ENCODE assay signal across 18 cellular contexts in the genomic region with DNA sequence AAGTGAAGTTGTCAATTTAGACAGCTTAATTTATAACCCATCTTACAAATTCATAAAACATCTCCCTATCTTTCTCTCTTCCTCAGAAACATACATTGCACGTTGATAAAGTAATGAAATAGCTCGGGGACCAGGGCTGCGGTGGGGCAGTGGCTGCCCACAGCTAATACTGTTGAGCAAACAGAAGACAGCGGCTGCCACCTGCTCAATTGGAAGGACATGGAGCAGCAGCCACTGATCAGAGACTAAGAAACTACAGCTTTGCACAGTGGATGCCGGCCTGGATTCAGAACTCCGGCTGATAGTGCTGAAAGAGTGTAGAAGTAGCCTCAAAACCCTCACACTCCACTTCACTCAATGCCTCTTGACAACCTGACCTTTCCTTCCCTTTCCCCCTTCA.
DNase-seq lines count a peak whose midpoint lies in the region; ATAC-seq, FAIRE-seq and TF ChIP-seq lines count a peak whose summit lies in the region.
"Had no signal": no experiment of that assay in that cellular context is flagged by ENCODE, and none has a peak within 500 bp of the region (broad histone marks: within the 10 kb centered on the region; RNA-seq: fewer than 3 reads in every experiment).

No MANE protein-coding gene starts in this region.

- no peak overlapping the region for H2BK12ac ChIP-seq in H1 (ENCODE audit: low read depth, low read length)
- H2BK12ac ChIP-seq in mesenchymal stem cell (ENCODE audit: low read length in 2 of 2): no peak overlapping the region

- H3K4ac ChIP-seq in H1 (replicated peaks; ENCODE audit: insufficient read length, low read depth, low read length) (no peak overlapping the region), mesenchymal stem cell (ENCODE audit: low read depth in 1 of 2, low read length in 2 of 2) (no peak overlapping the region)

- no peaks in the 10 kb centered on the region for H3K36me3 Mint-ChIP-seq in osteocyte (ENCODE audit: unreplicated experiment)
- no peaks in the 10 kb centered on the region for H3K36me3 Mint-ChIP-seq in activated CD8-positive, alpha-beta T cell treated with anti-CD3 and anti-CD28 coated beads, Interleukin-2, amount 10 ng/mL, durations not matched to agents 7 days and 5 days (ENCODE audit: low read depth)

- H3K79me1 ChIP-seq in H1 (ENCODE audit: low read depth, low read length) (no peaks in the 10 kb centered on the region), mesenchymal stem cell (replicated peaks; ENCODE audit: low read length, poor library complexity, severe bottlenecking) (no peaks in the 10 kb centered on the region)

- H3K14ac ChIP-seq in H1 (ENCODE audit: insufficient read length) (no peak overlapping the region), mesenchymal stem cell (ENCODE audit: low read length in 2 of 2) (no peak overlapping the region)

- H3K9ac ChIP-seq in H1 (replicated peaks in 1 of 4; ENCODE audit: extremely low read depth in 1 of 4, low read depth in 3 of 4, low read length in 3 of 4): no peak overlapping the region
- H3K9ac ChIP-seq in mesenchymal stem cell (ENCODE audit: low read length): no peak overlapping the region
- H3K9ac ChIP-seq: BLaER1 had no signal

- H3K4me1 Mint-ChIP-seq in osteocyte (ENCODE audit: unreplicated experiment): no peaks in the 10 kb centered on the region
- no peaks in the 10 kb centered on the region for H3K4me1 Mint-ChIP-seq in activated CD8-positive, alpha-beta T cell treated with anti-CD3 and anti-CD28 coated beads, Interleukin-2, amount 10 ng/mL, durations not matched to agents 7 days and 5 days (ENCODE audit: low read depth)
- H3K4me1 Mint-ChIP-seq: CD8-positive, alpha-beta memory T cell had no signal

- H3K79me2 ChIP-seq in H1 (ENCODE audit: control insufficient read depth in 1 of 2, insufficient read depth in 2 of 2, low read length in 2 of 2): no peaks in the 10 kb centered on the region

- H3K4me1 ChIP-seq in H1 (replicated peaks in 1 of 4; ENCODE audit: control insufficient read depth in 3 of 4, insufficient read depth in 4 of 4, low read length in 3 of 4) (peaks cover 3 to 26% (median 17%) of the 10 kb centered on the region in 4 experiments), mesenchymal stem cell (ENCODE audit: control insufficient read depth, insufficient read depth, low read depth, low read length) (peaks cover 10% of the 10 kb centered on the region)
- no peaks in the 10 kb centered on the region for H3K4me1 ChIP-seq in effector memory CD4-positive, alpha-beta T cell (ENCODE audit: control insufficient read depth, insufficient read depth, low read length, poor library complexity, severe bottlenecking)
- H3K4me1 ChIP-seq: BLaER1 had no signal

- H3K36me3 ChIP-seq in H1 (ENCODE audit: control insufficient read depth in 2 of 4, insufficient read depth in 4 of 4, low read length in 3 of 4) (no peaks in the 10 kb centered on the region), mesenchymal stem cell (ENCODE audit: control insufficient read depth in 1 of 2, insufficient read depth in 2 of 2, low read depth in 1 of 2, low read length in 2 of 2) (no peaks in the 10 kb centered on the region)
- no peaks in the 10 kb centered on the region for H3K36me3 ChIP-seq in effector memory CD4-positive, alpha-beta T cell (ENCODE audit: control insufficient read depth, insufficient read depth, low read length)
- H3K36me3 ChIP-seq: BLaER1 had no signal

- peak; percentile 42 for DNase-seq in DMS53 (lab: John Stamatoyannopoulos, UW)
- no peak for DNase-seq in DMS53 treated with DMSO at 0.1 percent for 48 hours (lab: John Stamatoyannopoulos, UW; ENCODE audit: unreplicated experiment)
- peak; percentile 31 for DNase-seq in NCI-H2029 (lab: John Stamatoyannopoulos, UW)
- DNase-seq in H1 (ENCODE audit: low read depth in 1 of 2, low spot score in 2 of 2): no peak
- DNase-seq in osteocyte (ENCODE audit: extremely low spot score, unreplicated experiment): peak; percentile 67
- no peak for DNase-seq in effector memory CD4-positive, alpha-beta T cell
- DNase-seq in mesenchymal stem cell: no peak
- no peak for DNase-seq in activated CD8-positive, alpha-beta T cell treated with anti-CD3 and anti-CD28 coated beads, Interleukin-2, amount 10 ng/mL, durations not matched to agents 7 days and 5 days
- DNase-seq: AML-193; CD8-positive, alpha-beta memory T cell; DMS79 treated with DMSO at 0.1 percent for 48 hours; EL; HCEC 1CT; HFFc6 had no signal

- peaks cover 0 to 2% (median 0%) of the 10 kb centered on the region in 4 experiments; a peak in 1 of 7 replicates for H3K27me3 ChIP-seq in H1 (replicated peaks in 1 of 4; ENCODE audit: control insufficient read depth in 3 of 4, extremely low read depth in 1 of 4, insufficient read depth in 3 of 4, low read length in 3 of 4)
- no peaks in the 10 kb centered on the region for H3K27me3 ChIP-seq in effector memory CD4-positive, alpha-beta T cell (replicated peaks; ENCODE audit: control insufficient read depth, insufficient read depth, low read length, poor library complexity, severe bottlenecking)
- H3K27me3 ChIP-seq in mesenchymal stem cell (ENCODE audit: control insufficient read depth in 1 of 2, insufficient read depth in 1 of 2, low read length in 2 of 2): peaks cover 35 to 38% of the 10 kb centered on the region in 2 experiments

- TF ChIP-seq RAD21 in H1 (IDR thresholded peaks at IDR 0.05 in 1 of 2, conservative IDR thresholded peaks at IDR 0.05 in 1 of 2; ENCODE audit: low read depth in 2 of 2, low read length in 2 of 2): no peak

- no peaks in the 10 kb centered on the region for H3K9me3 Mint-ChIP-seq in osteocyte (ENCODE audit: unreplicated experiment)
- H3K9me3 Mint-ChIP-seq in activated CD8-positive, alpha-beta T cell treated with anti-CD3 and anti-CD28 coated beads, Interleukin-2, amount 10 ng/mL, durations not matched to agents 7 days and 5 days (ENCODE audit: insufficient read depth): no peaks in the 10 kb centered on the region

- H3K9me3 ChIP-seq in H1 (ENCODE audit: insufficient read depth in 2 of 2, low read depth in 1 of 2, low read length in 1 of 2) (no peaks in the 10 kb centered on the region), mesenchymal stem cell (ENCODE audit: control insufficient read depth, low read length) (no peaks in the 10 kb centered on the region)
- no peaks in the 10 kb centered on the region for H3K9me3 ChIP-seq in effector memory CD4-positive, alpha-beta T cell (ENCODE audit: control insufficient read depth, low read length)
- H3K9me3 ChIP-seq: BLaER1 had no signal

- H3K4me3 ChIP-seq in H1 (ENCODE audit: extremely low read depth in 1 of 4, insufficient read depth in 2 of 4, low read depth in 3 of 4, low read length in 4 of 4) (no peak overlapping the region), mesenchymal stem cell (ENCODE audit: insufficient read depth in 1 of 2, low read depth in 1 of 2, low read length in 2 of 2) (no peak overlapping the region)
- no peak overlapping the region for H3K4me3 ChIP-seq in effector memory CD4-positive, alpha-beta T cell (ENCODE audit: insufficient read depth, low read depth, low read length, poor library complexity, severe bottlenecking)
- H3K4me3 ChIP-seq: BLaER1 had no signal

- ATAC-seq in activated CD8-positive, alpha-beta T cell treated with anti-CD3 and anti-CD28 coated beads, Interleukin-2, amount 10 ng/mL, durations not matched to agents 7 days and 5 days: no peak

- H2AK5ac ChIP-seq in H1 (ENCODE audit: low read depth, low read length): no peak overlapping the region
- no peak overlapping the region for H2AK5ac ChIP-seq in mesenchymal stem cell (ENCODE audit: low read length, severe bottlenecking)

- no peak overlapping the region for H2BK20ac ChIP-seq in H1 (ENCODE audit: low read length)

- no peak for FAIRE-seq in H1 (lab: Jason Lieb, UNC)
- FAIRE-seq: G401.6, GM12891 had no signal

- H2BK120ac ChIP-seq in H1 (replicated peaks; ENCODE audit: low read depth, low read length) (no peak overlapping the region), mesenchymal stem cell (ENCODE audit: low read depth, low read length) (no peak overlapping the region)

- H3K23ac ChIP-seq in H1 (ENCODE audit: insufficient read length): no peak overlapping the region
- H3K23ac ChIP-seq in mesenchymal stem cell (ENCODE audit: low read length in 2 of 2): no peak overlapping the region

- no peak overlapping the region for H3K56ac ChIP-seq in H1 (replicated peaks; ENCODE audit: insufficient read length, low read depth, low read length)

- no peak for TF ChIP-seq POLR2A in H1 (IDR thresholded peaks at IDR 0.05; ENCODE audit: control extremely low read depth in 1 of 2, low read depth in 2 of 2, low read length in 2 of 2)

- no peak overlapping the region for H2BK5ac ChIP-seq in H1 (ENCODE audit: low read depth, low read length)
- H2BK5ac ChIP-seq in mesenchymal stem cell (ENCODE audit: low read depth, low read length, poor library complexity, severe bottlenecking): no peak overlapping the region

- WGBS in H1 (ENCODE audit: extremely low coverage in 1 of 2, insufficient coverage in 1 of 2, insufficient read length in 1 of 2, insufficient replicate concordance in 2 of 2, low coverage in 1 of 2, low lambda C conversion rate in 2 of 2, missing lambda C conversion rate in 1 of 2), 2 experiments: 74% methylated on average over 6 of the region's 6 CpGs; no CpG with 5 or more reads in 1 of the 2 experiments
- WGBS in mesenchymal stem cell: 69% methylated on average over 6 of the region's 6 CpGs

- H4K91ac ChIP-seq in H1 (replicated peaks; ENCODE audit: insufficient read length, low read length) (no peak overlapping the region), mesenchymal stem cell (ENCODE audit: low read length) (no peak overlapping the region)

- no peak overlapping the region for H3K4me3 Mint-ChIP-seq in osteocyte (ENCODE audit: unreplicated experiment)
- H3K4me3 Mint-ChIP-seq in activated CD8-positive, alpha-beta T cell treated with anti-CD3 and anti-CD28 coated beads, Interleukin-2, amount 10 ng/mL, durations not matched to agents 7 days and 5 days: no peak overlapping the region
- H3K4me3 Mint-ChIP-seq: HFFc6 had no signal

- POLR2A ChIA-PET in H1 (lab: Charles Lee; ENCODE audit: partially characterized antibody): no interaction called here
- POLR2A ChIA-PET in activated CD8-positive, alpha-beta T cell treated with anti-CD3 and anti-CD28 coated beads, Interleukin-2, amount 10 ng/mL, durations not matched to agents 7 days and 5 days (lab: Charles Lee): no interaction called here

- peaks cover 32% of the 10 kb centered on the region for H3K27me3 Mint-ChIP-seq in osteocyte (ENCODE audit: unreplicated experiment)
- H3K27me3 Mint-ChIP-seq in activated CD8-positive, alpha-beta T cell treated with anti-CD3 and anti-CD28 coated beads, Interleukin-2, amount 10 ng/mL, durations not matched to agents 7 days and 5 days (ENCODE audit: low read depth): peaks cover 17% of the 10 kb centered on the region

- no peak overlapping the region for H4K5ac ChIP-seq in H1 (ENCODE audit: insufficient read length, low read depth, low read length)

- TF ChIP-seq EP300 in H1 (IDR thresholded peaks at IDR 0.05; ENCODE audit: borderline replicate concordance in 1 of 2, low read depth in 2 of 2, low read length in 2 of 2): no peak

- CTCF ChIA-PET in H1 (lab: Charles Lee; ENCODE audit: partially characterized antibody): interaction anchor here (1.2 to 1.3 kb wide), 2 partner anchors 27 to 76 kb away, joined by 4 to 6 read pairs; no protein-coding TSS in a partner anchor
- CTCF ChIA-PET in activated CD8-positive, alpha-beta T cell treated with anti-CD3 and anti-CD28 coated beads, Interleukin-2, amount 10 ng/mL, durations not matched to agents 7 days and 5 days (lab: Charles Lee): no interaction called here

- no peak overlapping the region for H3K27ac Mint-ChIP-seq in osteocyte (ENCODE audit: unreplicated experiment)
- H3K27ac Mint-ChIP-seq in activated CD8-positive, alpha-beta T cell treated with anti-CD3 and anti-CD28 coated beads, Interleukin-2, amount 10 ng/mL, durations not matched to agents 7 days and 5 days: no peak overlapping the region
- H3K27ac Mint-ChIP-seq: CD8-positive, alpha-beta memory T cell; HFFc6 had no signal

- no peaks in the 10 kb centered on the region for H4K20me1 ChIP-seq in H1 (replicated peaks in 1 of 2; ENCODE audit: control insufficient read depth in 1 of 2, insufficient read depth in 2 of 2, low read length in 2 of 2)
- H4K20me1 ChIP-seq: BLaER1 had no signal

- TF ChIP-seq CTCF in H1 (IDR thresholded peaks at IDR 0.05; ENCODE audit: control extremely low read depth in 1 of 3, insufficient read depth in 1 of 3, low read depth in 1 of 3, low read length in 3 of 3): no peak
- no peak for TF ChIP-seq CTCF in osteocyte (IDR thresholded peaks at IDR 0.05)

- H2BK15ac ChIP-seq in H1 (ENCODE audit: low read length) (peak overlapping the region; percentile 18; the same call in 1 of the 2 replicates), mesenchymal stem cell (ENCODE audit: low read depth, poor library complexity, severe bottlenecking) (no peak overlapping the region)

- H3K27ac ChIP-seq in H1 (ENCODE audit: low read depth, low read length) (no peak overlapping the region), mesenchymal stem cell (ENCODE audit: low read length, poor library complexity, severe bottlenecking) (no peak overlapping the region)
- no peak overlapping the region for H3K27ac ChIP-seq in effector memory CD4-positive, alpha-beta T cell (ENCODE audit: insufficient read depth, low read length, poor library complexity, severe bottlenecking)
- H3K27ac ChIP-seq: 22Rv1, BLaER1 had no signal

- H4K8ac ChIP-seq in H1 (ENCODE audit: extremely low read depth, insufficient read depth, low read length): no peak overlapping the region
- H4K8ac ChIP-seq in mesenchymal stem cell (ENCODE audit: low read length): no peak overlapping the region

- H3K23me2 ChIP-seq in H1 (ENCODE audit: low read depth, low read length): no peaks in the 10 kb centered on the region

- no peak overlapping the region for H2AFZ ChIP-seq in H1 (ENCODE audit: low read length)
- no peak overlapping the region for H2AFZ ChIP-seq in mesenchymal stem cell (ENCODE audit: low read depth, low read length)

- H3K18ac ChIP-seq in H1 (ENCODE audit: extremely low read depth, low read length) (no peak overlapping the region), mesenchymal stem cell (ENCODE audit: low read depth in 1 of 2, low read length in 2 of 2) (no peak overlapping the region)

- H3K4me2 ChIP-seq in H1 (ENCODE audit: insufficient read depth in 1 of 2, low read depth in 2 of 2, low read length in 2 of 2) (no peak overlapping the region), mesenchymal stem cell (ENCODE audit: low read length, poor library complexity, severe bottlenecking) (no peak overlapping the region)
- H3K4me2 ChIP-seq: BLaER1 had no signal

Comparison
In these comparisons a context has a peak if more than half of its experiments do, and no peak if none do; other contexts are left out.
1. DNase-seq: peak in DMS53 (single experiment), NCI-H2029 (single experiment) and osteocyte (single experiment); none in DMS53 treated with DMSO at 0.1 percent for 48 hours (single experiment), H1 (0 of 2), effector memory CD4-positive, alpha-beta T cell (0 of 3), mesenchymal stem cell (single experiment) and activated CD8-positive, alpha-beta T cell treated with anti-CD3 and anti-CD28 coated beads, Interleukin-2, amount 10 ng/mL, durations not matched to agents 7 days and 5 days (single experiment).